7 cellular contexts compared by ENCODE assay signal in genomic region chrX:103585421-103586313, GRCh38. TPM values are rescaled to one million over a fixed set of nuclear protein-coding genes. Genes with fewer than 3 reads are reported as not detected.
DNase-seq lines count a peak whose midpoint lies in the region; ATAC-seq, FAIRE-seq and TF ChIP-seq lines count a peak whose summit lies in the region.

TCEAL4 (plus strand) TSS chrX:103585515; CDS start chrX:103586676, 1,161 bp downstream.

- TF ChIP-seq CTCF in HEK293 (tag by site-specific recombination; IDR thresholded peaks at IDR 0.05) (no peak), H1 (IDR thresholded peaks at IDR 0.05; ENCODE audit: control extremely low read depth in 1 of 3, insufficient read depth in 1 of 3, low read depth in 1 of 3, low read length in 3 of 3) (no peak)

- peak within 1 kb of the TSS; percentile 68 to 81 for H3K4me2 ChIP-seq in H1 (ENCODE audit: insufficient read depth in 1 of 2, low read depth in 2 of 2, low read length in 2 of 2)

- H3K36me3 Mint-ChIP-seq in stimulated activated effector memory CD8-positive, alpha-beta T cell treated with anti-CD3 and anti-CD28 coated beads, Interleukin-12 subunit alpha, Interleukin-12 subunit beta, amount 100 ng/mL, for 72 hours, result no peaks in the 10 kb centered on the region

- WGBS in H1 (ENCODE audit: extremely low coverage in 1 of 2, insufficient coverage in 1 of 2, insufficient read length in 1 of 2, insufficient replicate concordance in 2 of 2, low coverage in 1 of 2, low lambda C conversion rate in 2 of 2, missing lambda C conversion rate in 1 of 2), 2 experiments, result 0% methylated on average over 17 of the region's 56 CpGs; no CpG with 5 or more reads in 1 of the 2 experiments

- H3K9ac ChIP-seq in H1 (replicated peaks in 1 of 4; ENCODE audit: extremely low read depth in 1 of 4, low read depth in 3 of 4, low read length in 3 of 4), result peak within 1 kb of the TSS; percentile 36 to 95 (median 74)

- no peaks in the 10 kb centered on the region for H3K9me3 Mint-ChIP-seq in stimulated activated effector memory CD8-positive, alpha-beta T cell treated with anti-CD3 and anti-CD28 coated beads, Interleukin-12 subunit alpha, Interleukin-12 subunit beta, amount 100 ng/mL, for 72 hours

- no peak within 1 kb of the TSS for H2BK12ac ChIP-seq in H1 (ENCODE audit: low read depth, low read length)

- peak; percentile 76 for ATAC-seq in stimulated activated effector memory CD8-positive, alpha-beta T cell treated with anti-CD3 and anti-CD28 coated beads, Interleukin-12 subunit alpha, Interleukin-12 subunit beta, amount 100 ng/mL, for 72 hours

- peak within 1 kb of the TSS; percentile 74 for H3K4me3 Mint-ChIP-seq in stimulated activated effector memory CD8-positive, alpha-beta T cell treated with anti-CD3 and anti-CD28 coated beads, Interleukin-12 subunit alpha, Interleukin-12 subunit beta, amount 100 ng/mL, for 72 hours

- H3K27me3 ChIP-seq in H1 (replicated peaks in 1 of 4; ENCODE audit: control insufficient read depth in 3 of 4, extremely low read depth in 1 of 4, insufficient read depth in 3 of 4, low read length in 3 of 4), result no peaks in the 10 kb centered on the region

- TF ChIP-seq EP300 in H1 (IDR thresholded peaks at IDR 0.05; ENCODE audit: borderline replicate concordance in 1 of 2, low read depth in 2 of 2, low read length in 2 of 2), result no peak

- no peak within 1 kb of the TSS; the same call in 1 of the 2 replicates for H3K18ac ChIP-seq in H1 (ENCODE audit: extremely low read depth, low read length)

- H3K4me3 ChIP-seq in HEK293 (ENCODE audit: low read depth, low read length) (peak within 1 kb of the TSS; percentile 55), H1 (ENCODE audit: extremely low read depth in 1 of 4, insufficient read depth in 2 of 4, low read depth in 3 of 4, low read length in 4 of 4) (peak within 1 kb of the TSS; percentile 40 to 88 (median 75))

- H3K9me3 ChIP-seq in HEK293 (ENCODE audit: control insufficient read depth, insufficient read depth, low read depth, low read length) (no peaks in the 10 kb centered on the region), H1 (ENCODE audit: insufficient read depth in 2 of 2, low read depth in 1 of 2, low read length in 1 of 2) (no peaks in the 10 kb centered on the region)

- H3K23ac ChIP-seq in H1 (ENCODE audit: insufficient read length), result no peak within 1 kb of the TSS

- no peak within 1 kb of the TSS for H4K91ac ChIP-seq in H1 (replicated peaks; ENCODE audit: insufficient read length, low read length)

- CTCF ChIA-PET in HEK293 (lab: Yijun Ruan, JAX), result no interaction called here
- CTCF ChIA-PET in H1 (lab: Charles Lee; ENCODE audit: partially characterized antibody), result no interaction called here

- no peak within 1 kb of the TSS for H3K4ac ChIP-seq in H1 (replicated peaks; ENCODE audit: insufficient read length, low read depth, low read length)

- H4K5ac ChIP-seq in H1 (ENCODE audit: insufficient read length, low read depth, low read length), result peak within 1 kb of the TSS; percentile 52

- no peaks in the 10 kb centered on the region for H4K20me1 ChIP-seq in H1 (replicated peaks in 1 of 2; ENCODE audit: control insufficient read depth in 1 of 2, insufficient read depth in 2 of 2, low read length in 2 of 2)

- H2AK5ac ChIP-seq in H1 (ENCODE audit: low read depth, low read length), result no peak within 1 kb of the TSS

- H3K36me3 ChIP-seq in HEK293 (ENCODE audit: control insufficient read depth in 2 of 2, insufficient read depth in 1 of 2, low read length in 2 of 2), result peaks cover 4 to 26% of the 10 kb centered on the region in 2 experiments; a peak in 1 of 3 replicates
- H3K36me3 ChIP-seq in H1 (ENCODE audit: control insufficient read depth in 2 of 4, insufficient read depth in 4 of 4, low read length in 3 of 4), result peaks cover 0 to 10% (median 0%) of the 10 kb centered on the region in 4 experiments; a peak in 2 of 8 replicates

- POLR2A ChIA-PET in HEK293 (lab: Yijun Ruan, JAX) (interaction anchor here (0.6 to 1.4 kb wide), 3 partner anchors 9 to 571 kb away, joined by 3 to 18 read pairs (median 13); partner anchors contain the start of gene SLC25A53), H1 (lab: Charles Lee; ENCODE audit: partially characterized antibody) (interaction anchor here (1.4 to 1.5 kb wide), 2 partner anchors 10 to 12 kb away, joined by 4 to 6 read pairs; no protein-coding TSS in a partner anchor)

- peak within 1 kb of the TSS; percentile 51; the same call in 1 of the 2 replicates for H2AFZ ChIP-seq in H1 (ENCODE audit: low read length)

- peaks cover 14% of the 10 kb centered on the region for H3K4me1 Mint-ChIP-seq in stimulated activated effector memory CD8-positive, alpha-beta T cell treated with anti-CD3 and anti-CD28 coated beads, Interleukin-12 subunit alpha, Interleukin-12 subunit beta, amount 100 ng/mL, for 72 hours

- TF ChIP-seq POLR2A in GM12892 (IDR thresholded peaks at IDR 0.05; ENCODE audit: low read depth, low read length) (no peak), H1 (IDR thresholded peaks at IDR 0.05; ENCODE audit: control extremely low read depth in 1 of 2, low read depth in 2 of 2, low read length in 2 of 2) (peak in 1 of 2 experiments; percentile 69; a peak in 2 of 3 replicates)

- peak within 1 kb of the TSS; percentile 92 for H4K8ac ChIP-seq in H1 (ENCODE audit: extremely low read depth, insufficient read depth, low read length)

- no peaks in the 10 kb centered on the region for H3K23me2 ChIP-seq in H1 (ENCODE audit: low read depth, low read length)

- DNase-seq in GM12892 (ENCODE audit: insufficient read length) (peak; percentile 25), NCI-H146 (lab: John Stamatoyannopoulos, UW) (peak; percentile 70), H1 (ENCODE audit: low read depth in 1 of 2, low spot score in 2 of 2) (peak in 1 of 2 experiments; percentile 52), medulla oblongata (ENCODE audit: extremely low spot score) (peak; percentile 59)
- DNase-seq in activated CD4-positive, alpha-beta T cell treated with anti-CD3 and anti-CD28 coated beads for 48 hours, result peak; percentile 52
- DNase-seq in stimulated activated effector memory CD8-positive, alpha-beta T cell treated with anti-CD3 and anti-CD28 coated beads, Interleukin-12 subunit alpha, Interleukin-12 subunit beta, amount 100 ng/mL, for 72 hours (ENCODE audit: low spot score in 2 of 2), result peak in 1 of 2 donors; percentile 44

- peak within 1 kb of the TSS; percentile 59 for H3K56ac ChIP-seq in H1 (replicated peaks; ENCODE audit: insufficient read length, low read depth, low read length)

- no peak within 1 kb of the TSS for H3K14ac ChIP-seq in H1 (ENCODE audit: insufficient read length)

- H2BK15ac ChIP-seq in H1 (ENCODE audit: low read length), result no peak within 1 kb of the TSS

- H2BK20ac ChIP-seq in H1 (ENCODE audit: low read length), result no peak within 1 kb of the TSS

- peak within 1 kb of the TSS; percentile 64 for H3K27ac Mint-ChIP-seq in stimulated activated effector memory CD8-positive, alpha-beta T cell treated with anti-CD3 and anti-CD28 coated beads, Interleukin-12 subunit alpha, Interleukin-12 subunit beta, amount 100 ng/mL, for 72 hours

- FAIRE-seq in GM12892 (lab: Jason Lieb, UNC) (peak; percentile 81), H1 (lab: Jason Lieb, UNC) (no peak)

- no peaks in the 10 kb centered on the region; a peak in 1 of 4 replicates for H3K79me2 ChIP-seq in H1 (ENCODE audit: control insufficient read depth in 1 of 2, insufficient read depth in 2 of 2, low read length in 2 of 2)

- H3K27ac ChIP-seq in HEK293 (ENCODE audit: extremely low read depth, low read depth, low read length) (peak within 1 kb of the TSS; percentile 17; the same call in 1 of the 2 replicates), H1 (ENCODE audit: low read depth, low read length) (peak within 1 kb of the TSS; percentile 63; the same call in 1 of the 2 replicates)

- no peaks in the 10 kb centered on the region for H3K79me1 ChIP-seq in H1 (ENCODE audit: low read depth, low read length)

- H3K4me1 ChIP-seq in HEK293 (ENCODE audit: control insufficient read depth, insufficient read depth, low read length) (no peaks in the 10 kb centered on the region), H1 (replicated peaks in 1 of 4; ENCODE audit: control insufficient read depth in 3 of 4, insufficient read depth in 4 of 4, low read length in 3 of 4) (peaks cover 0 to 3% (median under 1%) of the 10 kb centered on the region in 4 experiments; a peak in 3 of 7 replicates)

- H2BK120ac ChIP-seq in H1 (replicated peaks; ENCODE audit: low read depth, low read length), result no peak within 1 kb of the TSS

- no peak for TF ChIP-seq RAD21 in H1 (IDR thresholded peaks at IDR 0.05 in 1 of 2, conservative IDR thresholded peaks at IDR 0.05 in 1 of 2; ENCODE audit: low read depth in 2 of 2, low read length in 2 of 2)

- H2BK5ac ChIP-seq in H1 (ENCODE audit: low read depth, low read length), result no peak within 1 kb of the TSS

TF ChIP-seq in HEK293, 187 proteins besides CTCF, POLR2A, EP300 and RAD21 (continues in another document):
- 0 out of 2 replicates have a peak, but pooled peaks have one; percentile 35 for TF ChIP-seq ZNF341 (tag by site-specific recombination; IDR thresholded peaks at IDR 0.05; ENCODE audit: low read depth)
- TF ChIP-seq ZNF175 (tag by site-specific recombination; IDR thresholded peaks at IDR 0.05), result no peak
- TF ChIP-seq ZNF426 (tag by site-specific recombination; IDR thresholded peaks at IDR 0.05), result no peak
- TF ChIP-seq ZNF555 (tag by site-specific recombination; conservative IDR thresholded peaks at IDR 0.05), result no peak
- TF ChIP-seq ZEB2 (tag by site-specific recombination; IDR thresholded peaks at IDR 0.05), result no peak
- TF ChIP-seq ZIC2 (tag by site-specific recombination; IDR thresholded peaks at IDR 0.05), result no peak

TF ChIP-seq in H1, 55 proteins besides CTCF, POLR2A, EP300 and RAD21 (continues in another document):
- TF ChIP-seq CEBPB (IDR thresholded peaks at IDR 0.05; ENCODE audit: low read depth, low read length) (no peak), MAX (IDR thresholded peaks at IDR 0.05) (peak; percentile 2; the same call in 1 of the 2 replicates), YY1 (IDR thresholded peaks at IDR 0.05; ENCODE audit: low read depth, low read length) (peak; percentile 69; the same call in 1 of the 2 replicates), TBP (IDR thresholded peaks at IDR 0.05; ENCODE audit: low read depth, low read length) (0 out of 2 replicates have a peak, but pooled peaks have one; percentile 24), PHF8 (conservative IDR thresholded peaks at IDR 0.05; ENCODE audit: low read depth, low read length) (peak; percentile 62)

RNA-seq across cellular contexts. Expression of gene TCEAL4, which starts in this region (rescaled TPM):
- polyA plus RNA-seq in GM12892 (2012; ENCODE audit: missing spikeins), result 56.6 TPM
- 51.3 and 53.0 TPM in 2 replicates for total RNA-seq in H1 (2021; fragmentation: NEBNext Ultra II Directional; extraction: Animal tissue kit (Norgen Biotek cat#: 25700))
- 7.3 and 10.1 TPM in 2 replicates for polyA plus RNA-seq in H1 (2011; rRNA removed)
- polyA plus RNA-seq in H1 (2011; cell fraction: cytosol; rRNA removed), result 26.8 TPM
- 5.5 TPM for polyA plus RNA-seq in H1 (2011; cell fraction: nucleus; rRNA removed)
- polyA plus RNA-seq in H1 (2012, experiment 1 of 2), result 69.9 to 83.8 TPM (median 80.4 TPM) in 4 replicates
- polyA plus RNA-seq in H1 (2012, experiment 2 of 2), result 17.4 TPM
- polyA plus RNA-seq in H1 (2013, experiment 1 of 2), result 73.7 TPM
- polyA plus RNA-seq in H1 (2013, experiment 2 of 2), result 73.3 TPM
- polyA minus RNA-seq in H1 (2011; rRNA and poly(A)+ RNA removed), result 4.1 and 5.2 TPM in 2 replicates
- 13.2 TPM for polyA minus RNA-seq in H1 (2011; cell fraction: cytosol; rRNA and poly(A)+ RNA removed)
- polyA minus RNA-seq in H1 (2011; cell fraction: nucleus; rRNA and poly(A)+ RNA removed), result 12.4 TPM
